ENCODE assay signal across 9 cellular contexts in the genomic region with DNA sequence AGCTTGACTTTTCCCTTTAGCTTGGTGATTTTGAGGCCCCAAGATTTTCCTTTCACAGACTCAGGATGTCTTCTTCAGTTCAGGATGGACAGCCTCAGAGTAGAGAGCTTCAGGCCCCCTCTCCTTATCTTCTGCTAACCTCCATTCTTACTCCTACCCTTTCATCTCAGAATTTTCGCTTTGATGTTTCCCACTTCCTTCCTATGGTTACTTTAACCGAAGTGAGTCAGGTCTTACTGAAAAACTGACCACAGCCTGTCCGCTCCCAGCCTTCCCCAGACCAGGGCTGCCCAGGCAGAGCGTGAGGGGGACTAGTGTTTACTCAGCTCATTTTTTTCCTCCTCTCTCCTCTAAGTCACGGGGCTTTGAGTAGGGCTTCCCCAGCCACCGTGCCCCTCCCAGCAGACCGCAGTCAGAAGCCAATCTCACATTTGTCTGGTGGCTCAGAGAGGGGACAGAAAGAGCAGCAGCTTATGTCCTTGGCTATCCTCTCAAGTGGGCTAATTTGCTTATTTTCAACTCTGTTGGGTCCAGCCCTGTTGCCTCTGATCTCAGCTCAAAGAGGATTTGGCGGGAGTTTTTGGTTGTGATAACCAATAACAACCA. TPM values are rescaled to one million over a fixed set of nuclear protein-coding genes. Genes with fewer than 3 reads are reported as not detected.
DNase-seq lines count a peak whose midpoint lies in the region; ATAC-seq and TF ChIP-seq lines count a peak whose summit lies in the region.
"Had no signal": no experiment of that assay in that cellular context is flagged by ENCODE, and none has a peak within 500 bp of the region (broad histone marks: within the 10 kb centered on the region; RNA-seq: fewer than 3 reads in every experiment).

No MANE protein-coding gene starts in this region.

- no peak overlapping the region for H3K4me3 ChIP-seq in heart left ventricle

- peak overlapping the region in 1 of 12 donors; percentile 43 for H3K27ac ChIP-seq in heart left ventricle
- H3K27ac ChIP-seq: neutrophil had no signal

- no peak for TF ChIP-seq POLR2A in heart left ventricle (IDR thresholded peaks at IDR 0.05)

- intact Hi-C loops in heart left ventricle (cut with DNase I): no loop called here

- H3K27me3 ChIP-seq in heart left ventricle: no peaks in the 10 kb centered on the region
- H3K27me3 ChIP-seq: neutrophil had no signal

- peaks cover 0 to 5% (median 0%) of the 10 kb centered on the region in 9 donors for H3K36me3 ChIP-seq in heart left ventricle
- H3K36me3 ChIP-seq: neutrophil had no signal

- TF ChIP-seq CTCF in heart left ventricle (IDR thresholded peaks at IDR 0.05): no peak

- ATAC-seq in heart left ventricle: peak in 3 of 4 donors; percentile 74 to 81 (median 80)

- H3K9me3 ChIP-seq in heart left ventricle: peaks cover 0 to 7% (median 0%) of the 10 kb centered on the region in 12 donors
- H3K9me3 ChIP-seq: neutrophil had no signal

- H3K4me1 ChIP-seq in heart left ventricle: peaks cover 0 to 62% (median 0%) of the 10 kb centered on the region in 12 donors

- DNase-seq in EL (peak; percentile 80), HCEC 1CT (peak; percentile 84), NCI-H2029 treated with DMSO at 0.1 percent for 48 hours (lab: John Stamatoyannopoulos, UW) (peak; percentile 3), activated T-cell treated with anti-CD3 and anti-CD28 coated beads for 4 hours (peak; percentile 54), heart left ventricle (peak in 3 of 5 donors; percentile 32 to 71 (median 53)), NAMALWA (ENCODE audit: low spot score) (no peak), NCI-H1930 (lab: John Stamatoyannopoulos, UW) (no peak)
- peak in 3 of 4 experiments; percentile 27 to 47 (median 34) for DNase-seq in stimulated activated CD4-positive, alpha-beta T cell treated with anti-CD3 and anti-CD28 coated beads, Interleukin-1b, Interleukin-23, amount 100 ng/mL, for 24 hours (ENCODE audit: low read depth in 4 of 4, low spot score in 1 of 4)

- 53 to 69% (median 61%) methylated on average over 8 of the region's 8 CpGs for WGBS in heart left ventricle, 4 donors

RNA-seq across cellular contexts. Expression of gene IL19, which starts 4.2 kb away (rescaled TPM):
- total RNA-seq in heart left ventricle: not detected
- polyA plus RNA-seq in heart left ventricle: not detected

RNA-seq across cellular contexts. Expression of gene IL10, which starts 5.9 kb away (rescaled TPM):
- 1 to 10 TPM in 3 of 9 donors, under 1 TPM in 5, not detected in 1; 0.50 to 5.0 (median 0.88) TPM for total RNA-seq in heart left ventricle
- 1 to 10 TPM in 1 of 2 donors, under 1 TPM in 1; 0.27 to 1.0 TPM for polyA plus RNA-seq in heart left ventricle

Comparison
In these comparisons a context has a peak if more than half of its experiments do, and no peak if none do; other contexts are left out.
1. DNase-seq: peak in EL (single experiment), HCEC 1CT (single experiment), NCI-H2029 treated with DMSO at 0.1 percent for 48 hours (single experiment), activated T-cell treated with anti-CD3 and anti-CD28 coated beads for 4 hours (single experiment), heart left ventricle (3 of 5) and stimulated activated CD4-positive, alpha-beta T cell treated with anti-CD3 and anti-CD28 coated beads, Interleukin-1b, Interleukin-23, amount 100 ng/mL, for 24 hours (3 of 4); none in NAMALWA (single experiment) and NCI-H1930 (0 of 2).